Comparison of ENCODE assay signal across 16 cellular contexts in genomic region chr19:3194063-3194702, GRCh38. TPM values are rescaled to one million over a fixed set of nuclear protein-coding genes. Genes with fewer than 3 reads are reported as not detected.
DNase-seq lines count a peak whose midpoint lies in the region; ATAC-seq, FAIRE-seq and TF ChIP-seq lines count a peak whose summit lies in the region.
"Had no signal": no experiment of that assay in that cellular context is flagged by ENCODE, and none has a peak within 500 bp of the region (broad histone marks: within the 10 kb centered on the region; RNA-seq: fewer than 3 reads in every experiment).

No MANE protein-coding gene starts in this region.

- ATAC-seq in K562 (peak; percentile 85), lower lobe of right lung (no peak), gastrocnemius medialis (no peak)
- ATAC-seq: Panc1 had no signal

- in situ Hi-C loops in K562 (cut with MboI): no loop called here
- in situ Hi-C loops in gastrocnemius medialis (cut with MboI; ENCODE audit: low sequenced_read_pairs in 4 of 4): no loop called here

- peak; percentile 74 for TF ChIP-seq EP300 in K562 (IDR thresholded peaks at IDR 0.05; ENCODE audit: low read length)

- peaks cover 19% of the 10 kb centered on the region; the same call in 1 of the 2 replicates for H4K20me1 ChIP-seq in K562 (replicated peaks; ENCODE audit: control insufficient read depth, insufficient read depth, low read length)

- CTCF ChIA-PET in K562 (lab: Yijun Ruan, JAX; ENCODE audit: low intra/inter-chr PET ratio): no interaction called here

- H3K4me2 ChIP-seq in K562 (ENCODE audit: insufficient read depth, low read length): peak overlapping the region; percentile 43; the same call in 1 of the 2 replicates

- H3K9ac ChIP-seq in K562 (ENCODE audit: insufficient read depth in 1 of 2, low read depth in 2 of 2, low read length in 2 of 2): peak overlapping the region; percentile 33 to 81; a peak in 3 of 4 replicates

- H3K36me3 Mint-ChIP-seq in CD14-positive monocyte (peaks cover 31 to 62% of the 10 kb centered on the region in 2 donors), type B pancreatic cell (peaks cover 5% of the 10 kb centered on the region)

- H3K27me3 ChIP-seq in K562 (ENCODE audit: control insufficient read depth in 2 of 2, insufficient read depth in 2 of 2, low read length in 2 of 2): no peaks in the 10 kb centered on the region
- H3K27me3 ChIP-seq in lower lobe of right lung (ENCODE audit: low read depth): no peaks in the 10 kb centered on the region
- no peaks in the 10 kb centered on the region for H3K27me3 ChIP-seq in gastrocnemius medialis

- peak overlapping the region in 4 of 7 donors; percentile 1 to 81 (median 47) for H3K27ac Mint-ChIP-seq in CD14-positive monocyte
- H3K27ac Mint-ChIP-seq in type B pancreatic cell: no peak overlapping the region

- H3K4me1 ChIP-seq in K562 (replicated peaks in 1 of 2; ENCODE audit: control insufficient read depth in 2 of 2, insufficient read depth in 2 of 2, low read length in 2 of 2) (peaks cover 13 to 83% of the 10 kb centered on the region in 2 experiments), lower lobe of right lung (peaks cover under 1% of the 10 kb centered on the region), gastrocnemius medialis (no peaks in the 10 kb centered on the region)

- WGBS in K562 (ENCODE audit: insufficient coverage, low coverage, missing lambda C conversion rate): 15% methylated on average over 13 of the region's 13 CpGs

- peak; percentile 100 for FAIRE-seq in K562 (lab: Jason Lieb, UNC)

- H3K9me3 ChIP-seq in K562 (replicated peaks; ENCODE audit: control insufficient read depth, insufficient read depth, low read depth, low read length) (no peaks in the 10 kb centered on the region), lower lobe of right lung (no peaks in the 10 kb centered on the region), gastrocnemius medialis (no peaks in the 10 kb centered on the region)

- intact Hi-C loops in CD14-positive monocyte (cut with micrococcal nuclease) (no loop called here), K562 (cut with micrococcal nuclease) (no loop called here), lower lobe of right lung (cut with DNase I) (no loop called here), gastrocnemius medialis (cut with DNase I; ENCODE audit: low total_unique reads) (no loop called here)

- no peak for TF ChIP-seq RAD21 in K562 (CRISPR knock-in tag; conservative IDR thresholded peaks at IDR 0.05 in 1 of 2, IDR thresholded peaks at IDR 0.05 in 1 of 2)

- no peak overlapping the region for H3K4me3 Mint-ChIP-seq in CD14-positive monocyte
- H3K4me3 Mint-ChIP-seq in type B pancreatic cell: no peak overlapping the region

- H3K9me3 Mint-ChIP-seq in CD14-positive monocyte (no peaks in the 10 kb centered on the region), type B pancreatic cell (no peaks in the 10 kb centered on the region)
- H3K9me3 Mint-ChIP-seq: CD8-positive, alpha-beta memory T cell had no signal

- DNase-seq in CD14-positive monocyte (ENCODE audit: low spot score) (no peak), OCI-M1 (lab: John Stamatoyannopoulos, UW) (peak; percentile 94), K562 (ENCODE audit: extremely low read depth in 1 of 4, low spot score in 3 of 4) (peak; percentile 76 to 91 (median 80)), lower lobe of right lung (no peak), type B pancreatic cell (ENCODE audit: extremely low spot score, unreplicated experiment) (no peak), gastrocnemius medialis (no peak)
- DNase-seq: ACHN; CD8-positive, alpha-beta memory T cell; Karpas-422; MM.1S; NCI-H1105 treated with DMSO at 0.1 percent for 48 hours; NCI-H187; NCI-H69; Right ventricle myocardium superior had no signal

- no peak for TF ChIP-seq CTCF in CD14-positive monocyte (IDR thresholded peaks at IDR 0.05)
- no peak for TF ChIP-seq CTCF in K562 (IDR thresholded peaks at IDR 0.05 in 2 of 3, conservative IDR thresholded peaks at IDR 0.05 in 1 of 3; ENCODE audit: insufficient read depth in 2 of 3, low read depth in 1 of 3, low read length in 3 of 3)
- no peak for TF ChIP-seq CTCF in lower lobe of right lung (IDR thresholded peaks at IDR 0.05)
- TF ChIP-seq CTCF in type B pancreatic cell (conservative IDR thresholded peaks at IDR 0.05): no peak
- TF ChIP-seq CTCF in gastrocnemius medialis (IDR thresholded peaks at IDR 0.05 in 4 of 5, conservative IDR thresholded peaks at IDR 0.05 in 1 of 5): no peak

- H2AFZ ChIP-seq in K562 (ENCODE audit: low read depth, low read length): no peak overlapping the region

- H3K27me3 Mint-ChIP-seq in CD14-positive monocyte (ENCODE audit: low read depth in 3 of 3) (peaks cover 0 to 2% (median 0%) of the 10 kb centered on the region in 3 donors), type B pancreatic cell (no peaks in the 10 kb centered on the region)

- BruUV-seq in K562 (replicated peaks; lab: Mats Ljungman, UMichigan): no TSS peak

- peaks cover 58% of the 10 kb centered on the region for H3K79me2 ChIP-seq in K562 (ENCODE audit: control insufficient read depth, insufficient read depth, low read length)

- TF ChIP-seq POLR2A in K562 (conservative IDR thresholded peaks at IDR 0.05) (no peak), gastrocnemius medialis (IDR thresholded peaks at IDR 0.05) (no peak)

- peaks cover 74% of the 10 kb centered on the region; the same call in 2 of the 3 replicates for H3K36me3 ChIP-seq in K562 (ENCODE audit: control insufficient read depth, insufficient read depth, low read length)
- peaks cover 39% of the 10 kb centered on the region for H3K36me3 ChIP-seq in lower lobe of right lung
- H3K36me3 ChIP-seq in gastrocnemius medialis: peaks cover 0 to 4% of the 10 kb centered on the region in 2 donors

- H3K9me1 ChIP-seq in K562 (ENCODE audit: control insufficient read depth, insufficient read depth, low read length): no peaks in the 10 kb centered on the region

- H3K27ac ChIP-seq in K562 (ENCODE audit: extremely low read depth, low read depth, low read length) (peak overlapping the region; percentile 63; the same call in 2 of the 3 replicates), lower lobe of right lung (no peak overlapping the region), gastrocnemius medialis (no peak overlapping the region)

- POLR2A ChIA-PET in K562 (lab: Yijun Ruan, JAX): interaction anchor here (0.6 to 1.0 kb wide), 2 partner anchors 9 to 137 kb away, joined by 3 to 4 read pairs; no protein-coding TSS in a partner anchor

- peaks cover 23% of the 10 kb centered on the region for H3K4me1 Mint-ChIP-seq in CD14-positive monocyte
- no peaks in the 10 kb centered on the region for H3K4me1 Mint-ChIP-seq in type B pancreatic cell (ENCODE audit: unreplicated experiment)

- H3K4me3 ChIP-seq in K562: no peak overlapping the region
- H3K4me3 ChIP-seq in lower lobe of right lung: no peak overlapping the region
- H3K4me3 ChIP-seq in gastrocnemius medialis: no peak overlapping the region

RNA-seq across cellular contexts. Expression of gene NCLN, which starts 8.5 kb away (rescaled TPM):
- polyA plus RNA-seq in CD14-positive monocyte (10 to 100 TPM; 28.6 to 34.5 TPM), K562 (2011; rRNA removed) (39.6 and 55.9 TPM in 2 replicates), K562 (2014; fragmentation: Illumina TruSeq; extraction: Trizol) (25.6 and 56.1 TPM in 2 replicates), K562 (2014; fragmentation: Nextera tagmentation; extraction: Ambion mirVana) (1 to 10 TPM; 3.8 to 5.9 TPM), K562 (2014; rRNA removed) (58.0 and 62.8 TPM in 2 replicates)
- 48.8 and 166 TPM in 2 replicates for total RNA-seq in K562 (2011; cell fraction: chromatin; rRNA removed; ENCODE audit: low replicate concordance)
- total RNA-seq in K562 (2011; cell fraction: nucleolus; rRNA removed): 171 and 189 TPM in 2 replicates
- total RNA-seq in K562 (2011; cell fraction: nucleoplasm; rRNA removed): 87.3 and 91.6 TPM in 2 replicates
- total RNA-seq in K562 (2014; rRNA removed) (49.3 and 79.1 TPM in 2 replicates), K562 (2014; rRNA removed; fragmentation: Illumina TruSeq; extraction: Trizol) (11.6 and 20.2 TPM in 2 replicates), K562 (2015; rRNA removed; fragmentation: Illumina TruSeq; extraction: Trizol) (39.7 and 47.4 TPM in 2 replicates), K562 (2021) (120 and 126 TPM in 2 replicates), lower lobe of right lung (68.8 TPM), type B pancreatic cell (ENCODE audit: low replicate concordance) (63.9 and 65.8 TPM in 2 replicates), gastrocnemius medialis (10 to 100 TPM; 18.2 to 54.4 (median 43.1) TPM)
- polyA plus RNA-seq in K562 (2011; cell fraction: cytosol; rRNA removed): 53.3 and 119 TPM in 2 replicates
- polyA plus RNA-seq in K562 (2011; cell fraction: nucleus; rRNA removed): 113 and 190 TPM in 2 replicates
- 69.1 and 86.6 TPM in 2 replicates for polyA plus RNA-seq in K562 (2012)
- 11.0 and 30.4 TPM in 2 replicates for polyA minus RNA-seq in K562 (2011; rRNA and poly(A)+ RNA removed)
- polyA minus RNA-seq in K562 (2011; cell fraction: cytosol; rRNA and poly(A)+ RNA removed): 50.3 and 58.3 TPM in 2 replicates
- polyA minus RNA-seq in K562 (2011; cell fraction: nucleus; rRNA and poly(A)+ RNA removed): 23.9 and 31.8 TPM in 2 replicates

RNA-seq across cellular contexts. Expression of gene S1PR4, which starts 15.6 kb away (rescaled TPM):
- polyA plus RNA-seq in CD14-positive monocyte (100 to 1,000 TPM; 105 to 131 TPM), K562 (2011; rRNA removed) (not detected in 2 replicates), K562 (2014; fragmentation: Illumina TruSeq; extraction: Trizol) (not detected in 2 replicates), K562 (2014; fragmentation: Nextera tagmentation; extraction: Ambion mirVana) (not detected), K562 (2014; rRNA removed) (0.07 TPM in 1 of 2 replicates, not detected in the other)
- total RNA-seq in K562 (2011; cell fraction: chromatin; rRNA removed; ENCODE audit: low replicate concordance): not detected in 2 replicates
- not detected in 2 replicates for total RNA-seq in K562 (2011; cell fraction: nucleolus; rRNA removed)
- total RNA-seq in K562 (2011; cell fraction: nucleoplasm; rRNA removed): not detected in 2 replicates
- total RNA-seq in K562 (2014; rRNA removed) (not detected in 2 replicates), K562 (2014; rRNA removed; fragmentation: Illumina TruSeq; extraction: Trizol) (not detected in 2 replicates), K562 (2015; rRNA removed; fragmentation: Illumina TruSeq; extraction: Trizol) (not detected in 2 replicates), K562 (2021) (0.18 and 0.27 TPM in 2 replicates), lower lobe of right lung (35.7 TPM), type B pancreatic cell (ENCODE audit: low replicate concordance) (not detected in 2 replicates), gastrocnemius medialis (1 to 10 TPM in 2 of 4 donors, under 1 TPM in 2; 0.87 to 3.4 (median 0.97) TPM)
- polyA plus RNA-seq in K562 (2011; cell fraction: cytosol; rRNA removed): 0.04 TPM in 1 of 2 replicates, not detected in the other
- polyA plus RNA-seq in K562 (2011; cell fraction: nucleus; rRNA removed): 0.08 and 0.53 TPM in 2 replicates
- not detected in 2 replicates for polyA plus RNA-seq in K562 (2012)
- polyA minus RNA-seq in K562 (2011; rRNA and poly(A)+ RNA removed): not detected in 2 replicates
- polyA minus RNA-seq in K562 (2011; cell fraction: cytosol; rRNA and poly(A)+ RNA removed): not detected in 2 replicates
- polyA minus RNA-seq in K562 (2011; cell fraction: nucleus; rRNA and poly(A)+ RNA removed): 0.13 TPM in 1 of 2 replicates, not detected in the other
- total RNA-seq: H4 had no signal

RNA-seq across cellular contexts. Expression of gene CELF5, which starts 30.3 kb away (rescaled TPM):
- not detected for polyA plus RNA-seq in CD14-positive monocyte
- total RNA-seq in K562 (2011; cell fraction: chromatin; rRNA removed; ENCODE audit: low replicate concordance): 0.18 and 0.69 TPM in 2 replicates
- total RNA-seq in K562 (2011; cell fraction: nucleolus; rRNA removed): 0.50 and 0.53 TPM in 2 replicates
- total RNA-seq in K562 (2011; cell fraction: nucleoplasm; rRNA removed): 0.81 and 0.99 TPM in 2 replicates
- 0.05 and 0.73 TPM in 2 replicates for total RNA-seq in K562 (2014; rRNA removed)
- total RNA-seq in K562 (2014; rRNA removed; fragmentation: Illumina TruSeq; extraction: Trizol): 0.07 and 0.26 TPM in 2 replicates
- total RNA-seq in K562 (2015; rRNA removed; fragmentation: Illumina TruSeq; extraction: Trizol): 0.36 and 0.41 TPM in 2 replicates
- 0.29 and 0.49 TPM in 2 replicates for total RNA-seq in K562 (2021)
- 0.28 and 0.38 TPM in 2 replicates for polyA plus RNA-seq in K562 (2011; rRNA removed)
- polyA plus RNA-seq in K562 (2011; cell fraction: cytosol; rRNA removed): 0.21 and 0.25 TPM in 2 replicates
- polyA plus RNA-seq in K562 (2011; cell fraction: nucleus; rRNA removed): 1.4 and 2.7 TPM in 2 replicates
- polyA plus RNA-seq in K562 (2012): 0.52 and 0.54 TPM in 2 replicates
- 0.22 and 0.39 TPM in 2 replicates for polyA plus RNA-seq in K562 (2014; fragmentation: Illumina TruSeq; extraction: Trizol)
- polyA plus RNA-seq in K562 (2014; fragmentation: Nextera tagmentation; extraction: Ambion mirVana): under 1 TPM; 0.01 to 0.07 TPM
- polyA plus RNA-seq in K562 (2014; rRNA removed): 0.27 and 0.56 TPM in 2 replicates
- polyA minus RNA-seq in K562 (2011; rRNA and poly(A)+ RNA removed): 0.18 and 0.30 TPM in 2 replicates
- not detected in 2 replicates for polyA minus RNA-seq in K562 (2011; cell fraction: cytosol; rRNA and poly(A)+ RNA removed)
- polyA minus RNA-seq in K562 (2011; cell fraction: nucleus; rRNA and poly(A)+ RNA removed): 0.27 and 0.44 TPM in 2 replicates
- total RNA-seq in lower lobe of right lung: not detected
- 0.50 and 2.6 TPM in 2 replicates for total RNA-seq in type B pancreatic cell (ENCODE audit: low replicate concordance)
- not detected for total RNA-seq in gastrocnemius medialis
- total RNA-seq: Right ventricle myocardium superior had no signal
- polyA plus RNA-seq: CD8-positive, alpha-beta memory T cell had no signal

RNA-seq across cellular contexts. Expression of gene GNA15, which starts 58.4 kb away (rescaled TPM):
- polyA plus RNA-seq in CD14-positive monocyte: 10 to 100 TPM; 38.7 to 41.3 TPM
- total RNA-seq in K562 (2011; cell fraction: chromatin; rRNA removed; ENCODE audit: low replicate concordance): 0.35 TPM in 1 of 2 replicates, not detected in the other
- 0.13 and 0.17 TPM in 2 replicates for total RNA-seq in K562 (2011; cell fraction: nucleolus; rRNA removed)
- not detected in 2 replicates for total RNA-seq in K562 (2011; cell fraction: nucleoplasm; rRNA removed)
- total RNA-seq in K562 (2014; rRNA removed): 0.09 TPM in 1 of 2 replicates, not detected in the other
- 0.07 and 0.13 TPM in 2 replicates for total RNA-seq in K562 (2014; rRNA removed; fragmentation: Illumina TruSeq; extraction: Trizol)
- total RNA-seq in K562 (2015; rRNA removed; fragmentation: Illumina TruSeq; extraction: Trizol): 0.19 and 0.22 TPM in 2 replicates
- 0.13 and 0.24 TPM in 2 replicates for total RNA-seq in K562 (2021)
- polyA plus RNA-seq in K562 (2011; rRNA removed): 0.19 and 0.22 TPM in 2 replicates
- polyA plus RNA-seq in K562 (2011; cell fraction: cytosol; rRNA removed): 0.18 and 0.25 TPM in 2 replicates
- polyA plus RNA-seq in K562 (2011; cell fraction: nucleus; rRNA removed): 0.29 and 0.40 TPM in 2 replicates
- 0.65 and 0.76 TPM in 2 replicates for polyA plus RNA-seq in K562 (2012)
- 0.10 and 0.22 TPM in 2 replicates for polyA plus RNA-seq in K562 (2014; fragmentation: Illumina TruSeq; extraction: Trizol)
- polyA plus RNA-seq in K562 (2014; fragmentation: Nextera tagmentation; extraction: Ambion mirVana): under 1 TPM in 1 of 2 experiments, not detected in 1; 0.03 TPM
- polyA plus RNA-seq in K562 (2014; rRNA removed): 0.11 and 0.35 TPM in 2 replicates
- 0.27 TPM in 1 of 2 replicates, not detected in the other for polyA minus RNA-seq in K562 (2011; rRNA and poly(A)+ RNA removed)
- not detected in 2 replicates for polyA minus RNA-seq in K562 (2011; cell fraction: cytosol; rRNA and poly(A)+ RNA removed)
- polyA minus RNA-seq in K562 (2011; cell fraction: nucleus; rRNA and poly(A)+ RNA removed): 0.13 TPM in 1 of 2 replicates, not detected in the other
- total RNA-seq in lower lobe of right lung: 24.2 TPM
- total RNA-seq in type B pancreatic cell (ENCODE audit: low replicate concordance): 1.6 and 3.9 TPM in 2 replicates
- 1 to 10 TPM in 1 of 4 donors, under 1 TPM in 3; 0.51 to 1.2 (median 0.81) TPM for total RNA-seq in gastrocnemius medialis
- total RNA-seq: H4 had no signal

Comparison
In these comparisons a context has a peak if more than half of its experiments do, and no peak if none do; other contexts are left out.
1. DNase-seq: peak in OCI-M1 (single experiment) and K562 (4 of 4); none in CD14-positive monocyte (single experiment), lower lobe of right lung (single experiment), type B pancreatic cell (single experiment) and gastrocnemius medialis (0 of 2).